1 cellular context compared by ENCODE assay signal in genomic region chr19:42386974-42387707, GRCh38.
TF ChIP-seq lines count a peak whose summit lies in the region.

No MANE protein-coding gene starts in this region.

TF ChIP-seq in WTC11, 78 proteins besides CTCF, POLR2A, EP300 and RAD21 (continued from another document and continues in another):
- TF ChIP-seq, protein P1, sequence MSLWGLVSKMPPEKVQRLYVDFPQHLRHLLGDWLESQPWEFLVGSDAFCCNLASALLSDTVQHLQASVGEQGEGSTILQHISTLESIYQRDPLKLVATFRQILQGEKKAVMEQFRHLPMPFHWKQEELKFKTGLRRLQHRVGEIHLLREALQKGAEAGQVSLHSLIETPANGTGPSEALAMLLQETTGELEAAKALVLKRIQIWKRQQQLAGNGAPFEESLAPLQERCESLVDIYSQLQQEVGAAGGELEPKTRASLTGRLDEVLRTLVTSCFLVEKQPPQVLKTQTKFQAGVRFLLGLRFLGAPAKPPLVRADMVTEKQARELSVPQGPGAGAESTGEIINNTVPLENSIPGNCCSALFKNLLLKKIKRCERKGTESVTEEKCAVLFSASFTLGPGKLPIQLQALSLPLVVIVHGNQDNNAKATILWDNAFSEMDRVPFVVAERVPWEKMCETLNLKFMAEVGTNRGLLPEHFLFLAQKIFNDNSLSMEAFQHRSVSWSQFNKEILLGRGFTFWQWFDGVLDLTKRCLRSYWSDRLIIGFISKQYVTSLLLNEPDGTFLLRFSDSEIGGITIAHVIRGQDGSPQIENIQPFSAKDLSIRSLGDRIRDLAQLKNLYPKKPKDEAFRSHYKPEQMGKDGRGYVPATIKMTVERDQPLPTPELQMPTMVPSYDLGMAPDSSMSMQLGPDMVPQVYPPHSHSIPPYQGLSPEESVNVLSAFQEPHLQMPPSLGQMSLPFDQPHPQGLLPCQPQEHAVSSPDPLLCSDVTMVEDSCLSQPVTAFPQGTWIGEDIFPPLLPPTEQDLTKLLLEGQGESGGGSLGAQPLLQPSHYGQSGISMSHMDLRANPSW (CRISPR knock-in tag; conservative IDR thresholded peaks at IDR 0.05; ENCODE audit: low read depth), result no peak
- no peak for TF ChIP-seq ZNF138 (CRISPR knock-in tag; conservative IDR thresholded peaks at IDR 0.05)
- no peak for TF ChIP-seq SMAD4 (CRISPR knock-in tag; IDR thresholded peaks at IDR 0.05)
- no peak for TF ChIP-seq NR1H2 (CRISPR knock-in tag; IDR thresholded peaks at IDR 0.05)
- no peak for TF ChIP-seq NR3C1 (CRISPR knock-in tag; conservative IDR thresholded peaks at IDR 0.05; ENCODE audit: low read depth)
- no peak for TF ChIP-seq GRHL2 (CRISPR knock-in tag; IDR thresholded peaks at IDR 0.05; ENCODE audit: insufficient replicate concordance, severe bottlenecking)
- no peak for TF ChIP-seq SOX15 (CRISPR knock-in tag; IDR thresholded peaks at IDR 0.05)
- TF ChIP-seq PREB (CRISPR knock-in tag; IDR thresholded peaks at IDR 0.05; ENCODE audit: borderline replicate concordance), result no peak
- no peak for TF ChIP-seq RELA (CRISPR knock-in tag; IDR thresholded peaks at IDR 0.05; ENCODE audit: borderline replicate concordance)
- TF ChIP-seq TP53 (CRISPR knock-in tag; IDR thresholded peaks at IDR 0.05), result peak; percentile 76; the same call in 1 of the 2 replicates
- TF ChIP-seq, protein P2, sequence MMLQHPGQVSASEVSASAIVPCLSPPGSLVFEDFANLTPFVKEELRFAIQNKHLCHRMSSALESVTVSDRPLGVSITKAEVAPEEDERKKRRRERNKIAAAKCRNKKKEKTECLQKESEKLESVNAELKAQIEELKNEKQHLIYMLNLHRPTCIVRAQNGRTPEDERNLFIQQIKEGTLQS (CRISPR knock-in tag; conservative IDR thresholded peaks at IDR 0.05), result no peak
- no peak for TF ChIP-seq ZNF396 (CRISPR knock-in tag; IDR thresholded peaks at IDR 0.05; ENCODE audit: borderline replicate concordance)
- TF ChIP-seq, protein P3, sequence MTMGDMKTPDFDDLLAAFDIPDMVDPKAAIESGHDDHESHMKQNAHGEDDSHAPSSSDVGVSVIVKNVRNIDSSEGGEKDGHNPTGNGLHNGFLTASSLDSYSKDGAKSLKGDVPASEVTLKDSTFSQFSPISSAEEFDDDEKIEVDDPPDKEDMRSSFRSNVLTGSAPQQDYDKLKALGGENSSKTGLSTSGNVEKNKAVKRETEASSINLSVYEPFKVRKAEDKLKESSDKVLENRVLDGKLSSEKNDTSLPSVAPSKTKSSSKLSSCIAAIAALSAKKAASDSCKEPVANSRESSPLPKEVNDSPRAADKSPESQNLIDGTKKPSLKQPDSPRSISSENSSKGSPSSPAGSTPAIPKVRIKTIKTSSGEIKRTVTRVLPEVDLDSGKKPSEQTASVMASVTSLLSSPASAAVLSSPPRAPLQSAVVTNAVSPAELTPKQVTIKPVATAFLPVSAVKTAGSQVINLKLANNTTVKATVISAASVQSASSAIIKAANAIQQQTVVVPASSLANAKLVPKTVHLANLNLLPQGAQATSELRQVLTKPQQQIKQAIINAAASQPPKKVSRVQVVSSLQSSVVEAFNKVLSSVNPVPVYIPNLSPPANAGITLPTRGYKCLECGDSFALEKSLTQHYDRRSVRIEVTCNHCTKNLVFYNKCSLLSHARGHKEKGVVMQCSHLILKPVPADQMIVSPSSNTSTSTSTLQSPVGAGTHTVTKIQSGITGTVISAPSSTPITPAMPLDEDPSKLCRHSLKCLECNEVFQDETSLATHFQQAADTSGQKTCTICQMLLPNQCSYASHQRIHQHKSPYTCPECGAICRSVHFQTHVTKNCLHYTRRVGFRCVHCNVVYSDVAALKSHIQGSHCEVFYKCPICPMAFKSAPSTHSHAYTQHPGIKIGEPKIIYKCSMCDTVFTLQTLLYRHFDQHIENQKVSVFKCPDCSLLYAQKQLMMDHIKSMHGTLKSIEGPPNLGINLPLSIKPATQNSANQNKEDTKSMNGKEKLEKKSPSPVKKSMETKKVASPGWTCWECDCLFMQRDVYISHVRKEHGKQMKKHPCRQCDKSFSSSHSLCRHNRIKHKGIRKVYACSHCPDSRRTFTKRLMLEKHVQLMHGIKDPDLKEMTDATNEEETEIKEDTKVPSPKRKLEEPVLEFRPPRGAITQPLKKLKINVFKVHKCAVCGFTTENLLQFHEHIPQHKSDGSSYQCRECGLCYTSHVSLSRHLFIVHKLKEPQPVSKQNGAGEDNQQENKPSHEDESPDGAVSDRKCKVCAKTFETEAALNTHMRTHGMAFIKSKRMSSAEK (CRISPR knock-in tag; IDR thresholded peaks at IDR 0.05; ENCODE audit: borderline replicate concordance), result no peak
- TF ChIP-seq ZMAT4 (CRISPR knock-in tag; IDR thresholded peaks at IDR 0.05), result no peak
- TF ChIP-seq, protein P4, sequence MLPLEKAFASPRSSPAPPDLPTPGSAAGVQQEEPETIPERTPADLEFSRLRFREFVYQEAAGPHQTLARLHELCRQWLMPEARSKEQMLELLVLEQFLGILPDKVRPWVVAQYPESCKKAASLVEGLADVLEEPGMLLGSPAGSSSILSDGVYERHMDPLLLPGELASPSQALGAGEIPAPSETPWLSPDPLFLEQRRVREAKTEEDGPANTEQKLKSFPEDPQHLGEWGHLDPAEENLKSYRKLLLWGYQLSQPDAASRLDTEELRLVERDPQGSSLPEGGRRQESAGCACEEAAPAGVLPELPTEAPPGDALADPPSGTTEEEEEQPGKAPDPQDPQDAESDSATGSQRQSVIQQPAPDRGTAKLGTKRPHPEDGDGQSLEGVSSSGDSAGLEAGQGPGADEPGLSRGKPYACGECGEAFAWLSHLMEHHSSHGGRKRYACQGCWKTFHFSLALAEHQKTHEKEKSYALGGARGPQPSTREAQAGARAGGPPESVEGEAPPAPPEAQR (CRISPR knock-in tag; IDR thresholded peaks at IDR 0.05), result no peak
- no peak for TF ChIP-seq E2F4 (CRISPR knock-in tag; IDR thresholded peaks at IDR 0.05; ENCODE audit: borderline replicate concordance, low read depth)
- TF ChIP-seq, protein P5, sequence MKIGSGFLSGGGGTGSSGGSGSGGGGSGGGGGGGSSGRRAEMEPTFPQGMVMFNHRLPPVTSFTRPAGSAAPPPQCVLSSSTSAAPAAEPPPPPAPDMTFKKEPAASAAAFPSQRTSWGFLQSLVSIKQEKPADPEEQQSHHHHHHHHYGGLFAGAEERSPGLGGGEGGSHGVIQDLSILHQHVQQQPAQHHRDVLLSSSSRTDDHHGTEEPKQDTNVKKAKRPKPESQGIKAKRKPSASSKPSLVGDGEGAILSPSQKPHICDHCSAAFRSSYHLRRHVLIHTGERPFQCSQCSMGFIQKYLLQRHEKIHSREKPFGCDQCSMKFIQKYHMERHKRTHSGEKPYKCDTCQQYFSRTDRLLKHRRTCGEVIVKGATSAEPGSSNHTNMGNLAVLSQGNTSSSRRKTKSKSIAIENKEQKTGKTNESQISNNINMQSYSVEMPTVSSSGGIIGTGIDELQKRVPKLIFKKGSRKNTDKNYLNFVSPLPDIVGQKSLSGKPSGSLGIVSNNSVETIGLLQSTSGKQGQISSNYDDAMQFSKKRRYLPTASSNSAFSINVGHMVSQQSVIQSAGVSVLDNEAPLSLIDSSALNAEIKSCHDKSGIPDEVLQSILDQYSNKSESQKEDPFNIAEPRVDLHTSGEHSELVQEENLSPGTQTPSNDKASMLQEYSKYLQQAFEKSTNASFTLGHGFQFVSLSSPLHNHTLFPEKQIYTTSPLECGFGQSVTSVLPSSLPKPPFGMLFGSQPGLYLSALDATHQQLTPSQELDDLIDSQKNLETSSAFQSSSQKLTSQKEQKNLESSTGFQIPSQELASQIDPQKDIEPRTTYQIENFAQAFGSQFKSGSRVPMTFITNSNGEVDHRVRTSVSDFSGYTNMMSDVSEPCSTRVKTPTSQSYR (CRISPR knock-in tag; IDR thresholded peaks at IDR 0.05), result no peak
- TF ChIP-seq ZNF423 (CRISPR knock-in tag; IDR thresholded peaks at IDR 0.05), result no peak; the same call in 1 of the 2 replicates
- no peak for TF ChIP-seq ATF2 (CRISPR knock-in tag; IDR thresholded peaks at IDR 0.05; ENCODE audit: borderline replicate concordance, low read depth)
- 0 out of 2 replicates have a peak, but pooled peaks have one; percentile 59 for TF ChIP-seq CBFB (CRISPR knock-in tag; IDR thresholded peaks at IDR 0.05; ENCODE audit: low read depth)
- TF ChIP-seq SMAD3 (CRISPR knock-in tag; IDR thresholded peaks at IDR 0.05; ENCODE audit: borderline replicate concordance), result 0 out of 2 replicates have a peak, but pooled peaks have one; percentile 28
- TF ChIP-seq FOXP4 (CRISPR knock-in tag; IDR thresholded peaks at IDR 0.05), result no peak
- peak; percentile 66 for TF ChIP-seq E2F5 (CRISPR knock-in tag; IDR thresholded peaks at IDR 0.05)
- no peak for TF ChIP-seq RORB (CRISPR knock-in tag; IDR thresholded peaks at IDR 0.05)
- TF ChIP-seq, protein P6, sequence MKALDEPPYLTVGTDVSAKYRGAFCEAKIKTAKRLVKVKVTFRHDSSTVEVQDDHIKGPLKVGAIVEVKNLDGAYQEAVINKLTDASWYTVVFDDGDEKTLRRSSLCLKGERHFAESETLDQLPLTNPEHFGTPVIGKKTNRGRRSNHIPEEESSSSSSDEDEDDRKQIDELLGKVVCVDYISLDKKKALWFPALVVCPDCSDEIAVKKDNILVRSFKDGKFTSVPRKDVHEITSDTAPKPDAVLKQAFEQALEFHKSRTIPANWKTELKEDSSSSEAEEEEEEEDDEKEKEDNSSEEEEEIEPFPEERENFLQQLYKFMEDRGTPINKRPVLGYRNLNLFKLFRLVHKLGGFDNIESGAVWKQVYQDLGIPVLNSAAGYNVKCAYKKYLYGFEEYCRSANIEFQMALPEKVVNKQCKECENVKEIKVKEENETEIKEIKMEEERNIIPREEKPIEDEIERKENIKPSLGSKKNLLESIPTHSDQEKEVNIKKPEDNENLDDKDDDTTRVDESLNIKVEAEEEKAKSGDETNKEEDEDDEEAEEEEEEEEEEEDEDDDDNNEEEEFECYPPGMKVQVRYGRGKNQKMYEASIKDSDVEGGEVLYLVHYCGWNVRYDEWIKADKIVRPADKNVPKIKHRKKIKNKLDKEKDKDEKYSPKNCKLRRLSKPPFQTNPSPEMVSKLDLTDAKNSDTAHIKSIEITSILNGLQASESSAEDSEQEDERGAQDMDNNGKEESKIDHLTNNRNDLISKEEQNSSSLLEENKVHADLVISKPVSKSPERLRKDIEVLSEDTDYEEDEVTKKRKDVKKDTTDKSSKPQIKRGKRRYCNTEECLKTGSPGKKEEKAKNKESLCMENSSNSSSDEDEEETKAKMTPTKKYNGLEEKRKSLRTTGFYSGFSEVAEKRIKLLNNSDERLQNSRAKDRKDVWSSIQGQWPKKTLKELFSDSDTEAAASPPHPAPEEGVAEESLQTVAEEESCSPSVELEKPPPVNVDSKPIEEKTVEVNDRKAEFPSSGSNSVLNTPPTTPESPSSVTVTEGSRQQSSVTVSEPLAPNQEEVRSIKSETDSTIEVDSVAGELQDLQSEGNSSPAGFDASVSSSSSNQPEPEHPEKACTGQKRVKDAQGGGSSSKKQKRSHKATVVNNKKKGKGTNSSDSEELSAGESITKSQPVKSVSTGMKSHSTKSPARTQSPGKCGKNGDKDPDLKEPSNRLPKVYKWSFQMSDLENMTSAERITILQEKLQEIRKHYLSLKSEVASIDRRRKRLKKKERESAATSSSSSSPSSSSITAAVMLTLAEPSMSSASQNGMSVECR (CRISPR knock-in tag; IDR thresholded peaks at IDR 0.05; ENCODE audit: borderline replicate concordance), result peak; percentile 70; the same call in 1 of the 2 replicates
- TF ChIP-seq JAZF1 (CRISPR knock-in tag; IDR thresholded peaks at IDR 0.05), result no peak
